ENCODE assay signal across 8 cellular contexts in the genomic region with DNA sequence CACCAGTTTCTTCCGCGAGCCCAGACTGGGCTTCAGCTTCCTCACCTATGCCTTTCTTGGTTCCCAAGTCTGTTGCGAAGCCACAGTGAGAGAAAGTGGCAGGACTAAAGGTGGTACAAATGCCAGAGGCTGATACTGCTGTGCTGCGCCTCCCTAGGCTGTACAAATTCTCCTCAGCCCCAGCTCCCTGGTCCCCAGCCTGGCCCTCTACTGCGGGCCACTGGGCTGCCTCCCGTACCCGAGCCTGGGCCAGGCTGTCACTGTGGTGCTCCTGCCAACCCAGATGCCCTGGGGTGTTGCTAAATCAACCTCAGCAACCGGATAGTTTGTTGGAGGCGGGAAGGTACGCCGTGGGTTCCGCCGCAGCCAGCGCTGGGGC. TPM values are rescaled to one million over a fixed set of nuclear protein-coding genes. Genes with fewer than 3 reads are reported as not detected.
DNase-seq lines count a peak whose midpoint lies in the region; ATAC-seq, FAIRE-seq and TF ChIP-seq lines count a peak whose summit lies in the region.

No MANE protein-coding gene starts in this region.

- no peaks in the 10 kb centered on the region for H3K9me3 ChIP-seq in lung (ENCODE audit: control insufficient read depth in 2 of 2, insufficient read depth in 1 of 2, low read length in 1 of 2)

- H3K4me3 ChIP-seq in lung, result peak overlapping the region; percentile 88

- H3K27ac Mint-ChIP-seq in activated naive CD8-positive, alpha-beta T cell treated with anti-CD3 and anti-CD28 coated beads for 36 hours, result peak overlapping the region; percentile 28

- H3K36me3 ChIP-seq in lung (ENCODE audit: control insufficient read depth in 2 of 2, insufficient read depth in 2 of 2, low read length in 2 of 2), result peaks cover 0 to 2% of the 10 kb centered on the region in 2 donors

- H3K4me1 Mint-ChIP-seq in activated naive CD8-positive, alpha-beta T cell treated with anti-CD3 and anti-CD28 coated beads for 36 hours, result peaks cover 51% of the 10 kb centered on the region

- H3K27me3 ChIP-seq in lung (ENCODE audit: control insufficient read depth, insufficient read depth), result no peaks in the 10 kb centered on the region

- peaks cover 0 to 11% of the 10 kb centered on the region in 2 donors for H3K4me1 ChIP-seq in lung (ENCODE audit: control insufficient read depth in 2 of 2, insufficient read depth in 2 of 2, low read length in 2 of 2)

- DNase-seq in activated naive CD8-positive, alpha-beta T cell treated with anti-CD3 and anti-CD28 coated beads for 36 hours, result no peak
- DNase-seq in lung (ENCODE audit: low spot score) (no peak), retina (no peak), NCI-H1048 (lab: John Stamatoyannopoulos, UW) (no peak), NCI-H146 (lab: John Stamatoyannopoulos, UW) (no peak), D721Med (ENCODE audit: insufficient read length, low spot score) (no peak)

- TF ChIP-seq CTCF in lung (IDR thresholded peaks at IDR 0.05; ENCODE audit: control extremely low read depth, extremely low read depth), result no peak
- TF ChIP-seq CTCF in D721Med (IDR thresholded peaks at IDR 0.05; ENCODE audit: insufficient read depth, missing control alignments), result no peak

- H3K27ac ChIP-seq in lung (ENCODE audit: low read depth in 1 of 2, low read length in 1 of 2), result peak overlapping the region in 1 of 2 donors; percentile 93

- H3K9me3 Mint-ChIP-seq in activated naive CD8-positive, alpha-beta T cell treated with anti-CD3 and anti-CD28 coated beads for 36 hours, result no peaks in the 10 kb centered on the region

- H3K27me3 Mint-ChIP-seq in activated naive CD8-positive, alpha-beta T cell treated with anti-CD3 and anti-CD28 coated beads for 36 hours, result no peaks in the 10 kb centered on the region

- H3K36me3 Mint-ChIP-seq in activated naive CD8-positive, alpha-beta T cell treated with anti-CD3 and anti-CD28 coated beads for 36 hours, result peaks cover 12% of the 10 kb centered on the region

- ATAC-seq in GM18519 (IDR thresholded peaks at IDR 0.05; ENCODE audit: low FRiP score, unreplicated experiment) (peak; percentile 11), HG02943 (IDR thresholded peaks at IDR 0.05; ENCODE audit: low read depth, unreplicated experiment) (peak; percentile 24), lung (ENCODE audit: insufficient read depth, low FRiP score) (peak; percentile 5)

- no peak for FAIRE-seq in D721Med (lab: Jason Lieb, UNC)

- 9 to 10% methylated on average over 13 to 14 of the region's 14 CpGs for WGBS in lung, 2 donors

- peak overlapping the region; percentile 70 for H3K4me3 Mint-ChIP-seq in activated naive CD8-positive, alpha-beta T cell treated with anti-CD3 and anti-CD28 coated beads for 36 hours

RNA-seq across cellular contexts. Expression of gene TEX264, which starts 0.4 kb away (rescaled TPM):
- total RNA-seq in activated naive CD8-positive, alpha-beta T cell treated with anti-CD3 and anti-CD28 coated beads for 36 hours, result 10 to 100 TPM; 37.1 to 39.5 TPM
- 10 to 100 TPM; 36.1 to 51.2 TPM for total RNA-seq in lung
- polyA plus RNA-seq in lung, result 100 to 1,000 TPM in 1 of 2 donors, 10 to 100 TPM in 1; 59.7 to 105 TPM

RNA-seq across cellular contexts. Expression of gene GRM2, which starts 36.2 kb away (rescaled TPM):
- under 1 TPM; 0.37 to 0.46 TPM for total RNA-seq in activated naive CD8-positive, alpha-beta T cell treated with anti-CD3 and anti-CD28 coated beads for 36 hours
- under 1 TPM; 0.26 to 0.77 TPM for total RNA-seq in lung
- polyA plus RNA-seq in lung, result under 1 TPM; 0.13 to 0.24 TPM
